Comparison of ENCODE assay signal across 13 cellular contexts in genomic region chr12:51815571-51815970, GRCh38. TPM values are rescaled to one million over a fixed set of nuclear protein-coding genes. Genes with fewer than 3 reads are reported as not detected.
A peak's percentile ranks its signal among the peaks of the same experiment; 100 is the strongest.
DNase-seq lines count a peak whose midpoint lies in the region; ATAC-seq and TF ChIP-seq lines count a peak whose summit lies in the region.
"Had no signal": no experiment of that assay in that cellular context is flagged by ENCODE, and none has a peak within 500 bp of the region (broad histone marks: within the 10 kb centered on the region; RNA-seq: fewer than 3 reads in every experiment).

No MANE protein-coding gene starts in this region.

- CTCF ChIA-PET in activated CD4-positive, alpha-beta memory T cell treated with anti-CD3 and anti-CD28 coated beads for 36 hours (lab: Charles Lee): interaction anchor here (1.8 to 2.1 kb wide), 2 partner anchors 394 to 396 kb away, joined by 5 to 8 read pairs; no protein-coding TSS in a partner anchor
- CTCF ChIA-PET in A673 (lab: Charles Lee): no interaction called here

- H3K27me3 Mint-ChIP-seq in activated T-cell treated with anti-CD3 and anti-CD28 coated beads, Interleukin-2, amount 50 U/mL, for 24 hours: peaks cover 8% of the 10 kb centered on the region
- H3K27me3 Mint-ChIP-seq in activated CD4-positive, alpha-beta memory T cell treated with anti-CD3 and anti-CD28 coated beads for 36 hours: peaks cover 3% of the 10 kb centered on the region

- no peak for ATAC-seq in stimulated activated effector memory CD8-positive, alpha-beta T cell treated with anti-CD3 and anti-CD28 coated beads, Interleukin-12 subunit alpha, Interleukin-12 subunit beta, amount 100 ng/mL, for 72 hours
- no peak for ATAC-seq in HG02840 (IDR thresholded peaks at IDR 0.05; ENCODE audit: low FRiP score, unreplicated experiment)

- H3K9me3 ChIP-seq in hepatocyte (ENCODE audit: low read depth): no peaks in the 10 kb centered on the region
- no peaks in the 10 kb centered on the region for H3K9me3 ChIP-seq in A673 (ENCODE audit: low read depth, low read length, poor library complexity, severe bottlenecking)

- no peak for DNase-seq in activated T-cell treated with anti-CD3 and anti-CD28 coated beads, Interleukin-2, amount 50 U/mL, for 24 hours
- no peak for DNase-seq in activated T-cell treated with anti-CD3 and anti-CD28 coated beads for 4 hours
- DNase-seq in activated CD4-positive, alpha-beta memory T cell treated with anti-CD3 and anti-CD28 coated beads for 36 hours: no peak
- no peak for DNase-seq in hepatocyte (ENCODE audit: low spot score)
- no peak for DNase-seq in stimulated activated effector memory CD8-positive, alpha-beta T cell treated with anti-CD3 and anti-CD28 coated beads, Interleukin-12 subunit alpha, Interleukin-12 subunit beta, amount 100 ng/mL, for 72 hours (ENCODE audit: low spot score in 2 of 2)
- no peak for DNase-seq in GM13976 (ENCODE audit: low spot score)
- DNase-seq in A673 (ENCODE audit: low spot score): no peak
- DNase-seq: activated CD4-positive, alpha-beta T cell treated with anti-CD3 and anti-CD28 coated beads, Interleukin-2, amount 50 U/mL, for 4 hours; foreskin fibroblast; kidney; NCI-H2171 had no signal

- H3K4me3 Mint-ChIP-seq in activated T-cell treated with anti-CD3 and anti-CD28 coated beads, Interleukin-2, amount 50 U/mL, for 24 hours: peak overlapping the region; percentile 26
- H3K4me3 Mint-ChIP-seq in activated CD4-positive, alpha-beta memory T cell treated with anti-CD3 and anti-CD28 coated beads for 36 hours: peak overlapping the region; percentile 54
- H3K4me3 Mint-ChIP-seq in stimulated activated effector memory CD8-positive, alpha-beta T cell treated with anti-CD3 and anti-CD28 coated beads, Interleukin-12 subunit alpha, Interleukin-12 subunit beta, amount 100 ng/mL, for 72 hours: peak overlapping the region; percentile 70

- peak overlapping the region; percentile 94 for H3K4me2 ChIP-seq in hepatocyte

- no peaks in the 10 kb centered on the region for H3K79me2 ChIP-seq in hepatocyte

- no peak overlapping the region for H3K27ac ChIP-seq in hepatocyte
- no peak overlapping the region for H3K27ac ChIP-seq in A673 (ENCODE audit: low read depth, low read length, poor library complexity, severe bottlenecking)
- H3K27ac ChIP-seq: HL-60 had no signal

- H4K20me1 ChIP-seq in hepatocyte (ENCODE audit: insufficient read depth, poor library complexity, severe bottlenecking): no peaks in the 10 kb centered on the region

- POLR2A ChIA-PET in activated CD4-positive, alpha-beta memory T cell treated with anti-CD3 and anti-CD28 coated beads for 36 hours (lab: Charles Lee): no interaction called here
- POLR2A ChIA-PET in A673 (lab: Charles Lee; ENCODE audit: low non-redundant PET): no interaction called here

- BruUV-seq in A673 (replicated peaks; lab: Mats Ljungman, UMichigan): no TSS peak

- H3K36me3 ChIP-seq in hepatocyte (replicated peaks; ENCODE audit: insufficient read depth, low read depth) (no peaks in the 10 kb centered on the region), A673 (ENCODE audit: insufficient read depth, low read length, poor library complexity, severe bottlenecking) (no peaks in the 10 kb centered on the region)

- in situ Hi-C loops in GM13976 (cut with MboI; ENCODE audit: low sequenced_read_pairs, unreplicated experiment): no loop called here

- H3K27ac Mint-ChIP-seq in activated T-cell treated with anti-CD3 and anti-CD28 coated beads, Interleukin-2, amount 50 U/mL, for 24 hours: no peak overlapping the region
- no peak overlapping the region for H3K27ac Mint-ChIP-seq in activated CD4-positive, alpha-beta memory T cell treated with anti-CD3 and anti-CD28 coated beads for 36 hours
- peak overlapping the region; percentile 24 for H3K27ac Mint-ChIP-seq in stimulated activated effector memory CD8-positive, alpha-beta T cell treated with anti-CD3 and anti-CD28 coated beads, Interleukin-12 subunit alpha, Interleukin-12 subunit beta, amount 100 ng/mL, for 72 hours

- no peak overlapping the region for H2AFZ ChIP-seq in hepatocyte

- no peaks in the 10 kb centered on the region for H3K36me3 Mint-ChIP-seq in activated T-cell treated with anti-CD3 and anti-CD28 coated beads, Interleukin-2, amount 50 U/mL, for 24 hours (ENCODE audit: low read depth)
- H3K36me3 Mint-ChIP-seq in activated CD4-positive, alpha-beta memory T cell treated with anti-CD3 and anti-CD28 coated beads for 36 hours: no peaks in the 10 kb centered on the region
- H3K36me3 Mint-ChIP-seq in stimulated activated effector memory CD8-positive, alpha-beta T cell treated with anti-CD3 and anti-CD28 coated beads, Interleukin-12 subunit alpha, Interleukin-12 subunit beta, amount 100 ng/mL, for 72 hours: no peaks in the 10 kb centered on the region

- no peak overlapping the region for H3K4me3 ChIP-seq in hepatocyte
- H3K4me3 ChIP-seq in A673 (ENCODE audit: low read depth, low read length, poor library complexity, severe bottlenecking): no peak overlapping the region

- intact Hi-C loops in activated CD4-positive, alpha-beta memory T cell treated with anti-CD3 and anti-CD28 coated beads for 36 hours (cut with micrococcal nuclease): no loop called here
- intact Hi-C loops in A673 (cut with micrococcal nuclease; ENCODE audit: unreplicated experiment): no loop called here

- H3K27me3 ChIP-seq in hepatocyte (no peaks in the 10 kb centered on the region), A673 (replicated peaks; ENCODE audit: insufficient read depth, low read depth, low read length, poor library complexity) (peaks cover 13% of the 10 kb centered on the region)

- WGBS in hepatocyte (ENCODE audit: low lambda C conversion rate, missing lambda C conversion rate): 82% methylated on average over 6 of the region's 6 CpGs

- H3K9me3 Mint-ChIP-seq in activated T-cell treated with anti-CD3 and anti-CD28 coated beads, Interleukin-2, amount 50 U/mL, for 24 hours: no peaks in the 10 kb centered on the region
- H3K9me3 Mint-ChIP-seq in activated CD4-positive, alpha-beta memory T cell treated with anti-CD3 and anti-CD28 coated beads for 36 hours: no peaks in the 10 kb centered on the region
- no peaks in the 10 kb centered on the region for H3K9me3 Mint-ChIP-seq in stimulated activated effector memory CD8-positive, alpha-beta T cell treated with anti-CD3 and anti-CD28 coated beads, Interleukin-12 subunit alpha, Interleukin-12 subunit beta, amount 100 ng/mL, for 72 hours

- no peaks in the 10 kb centered on the region for H3K9me2 ChIP-seq in hepatocyte (replicated peaks; ENCODE audit: insufficient read depth)

- TF ChIP-seq CTCF in hepatocyte (IDR thresholded peaks at IDR 0.05; ENCODE audit: poor library complexity): no peak
- TF ChIP-seq CTCF in GM13976 (IDR thresholded peaks at IDR 0.05; ENCODE audit: borderline replicate concordance, control extremely low read depth, extremely low read depth, insufficient read depth, missing control alignments): no peak
- no peak for TF ChIP-seq CTCF in A673 (conservative IDR thresholded peaks at IDR 0.05; ENCODE audit: low read depth, low read length)

- peaks cover 15% of the 10 kb centered on the region for H3K4me1 Mint-ChIP-seq in activated T-cell treated with anti-CD3 and anti-CD28 coated beads, Interleukin-2, amount 50 U/mL, for 24 hours (ENCODE audit: low read depth)
- H3K4me1 Mint-ChIP-seq in activated CD4-positive, alpha-beta memory T cell treated with anti-CD3 and anti-CD28 coated beads for 36 hours (ENCODE audit: low read depth): peaks cover 13% of the 10 kb centered on the region
- peaks cover 17% of the 10 kb centered on the region for H3K4me1 Mint-ChIP-seq in stimulated activated effector memory CD8-positive, alpha-beta T cell treated with anti-CD3 and anti-CD28 coated beads, Interleukin-12 subunit alpha, Interleukin-12 subunit beta, amount 100 ng/mL, for 72 hours

- H3K4me1 ChIP-seq in hepatocyte (ENCODE audit: insufficient read depth) (no peaks in the 10 kb centered on the region), A673 (ENCODE audit: insufficient read depth, low read length, poor library complexity, severe bottlenecking) (peaks cover 5% of the 10 kb centered on the region)

RNA-seq across cellular contexts. Expression of gene FIGNL2, which starts 32.9 kb away (rescaled TPM):
- total RNA-seq in activated CD4-positive, alpha-beta memory T cell treated with anti-CD3 and anti-CD28 coated beads for 36 hours: under 1 TPM; 0.29 to 0.31 TPM
- total RNA-seq in hepatocyte (2.1 and 3.2 TPM in 2 replicates), A673 (2021) (0.21 and 0.33 TPM in 2 replicates)
- polyA plus RNA-seq in hepatocyte: 1.1 and 1.9 TPM in 2 replicates
